In the genomic region with DNA sequence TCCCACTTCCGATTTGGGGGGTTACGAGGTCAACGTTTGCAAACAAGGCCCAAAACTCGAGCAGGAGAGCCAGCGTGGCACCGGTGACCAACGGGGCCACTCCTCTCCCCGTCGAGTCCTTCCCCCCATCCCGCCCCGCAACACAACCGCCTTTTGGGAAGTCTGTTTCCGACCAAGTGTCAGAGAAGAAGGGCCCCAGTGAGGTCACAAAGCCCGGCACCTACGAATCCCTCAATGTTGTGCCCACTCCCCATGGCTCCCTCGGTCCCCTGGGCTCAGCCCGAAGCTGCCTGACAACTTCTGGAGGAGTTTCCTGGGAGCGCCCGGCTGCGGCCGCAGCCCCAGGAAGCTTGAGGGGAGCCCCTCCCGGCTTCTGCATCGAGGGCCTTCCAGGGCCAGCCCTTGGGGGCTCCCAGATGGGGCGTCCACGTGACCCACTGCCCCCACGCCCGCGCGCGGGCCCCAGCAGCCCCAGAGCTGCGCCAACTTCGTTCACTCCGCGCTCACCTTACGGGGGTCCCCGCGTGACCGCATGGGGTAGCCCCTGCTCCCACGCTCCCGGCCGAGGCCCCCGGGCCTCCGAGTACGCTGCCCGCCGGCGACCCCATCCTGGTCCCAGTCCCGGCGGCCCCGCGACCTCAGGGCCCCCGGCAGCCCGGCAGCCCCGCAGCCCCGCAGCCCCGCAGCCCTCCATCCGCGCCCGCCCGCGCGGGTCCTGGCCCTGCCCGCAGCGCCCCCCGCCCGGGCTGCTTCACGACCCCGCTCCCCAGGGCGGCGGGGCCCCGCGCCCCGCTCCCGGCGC, we compare ENCODE assay signal across 8 cellular contexts. TPM values are rescaled to one million over a fixed set of nuclear protein-coding genes. Genes with fewer than 3 reads are reported as not detected.
DNase-seq lines count a peak whose midpoint lies in the region; ATAC-seq and TF ChIP-seq lines count a peak whose summit lies in the region.

No MANE protein-coding gene starts in this region.

- no peaks in the 10 kb centered on the region for H3K9me3 Mint-ChIP-seq in activated CD8-positive, alpha-beta T cell treated with anti-CD3 and anti-CD28 coated beads for 36 hours

- H3K36me3 Mint-ChIP-seq in activated CD8-positive, alpha-beta T cell treated with anti-CD3 and anti-CD28 coated beads for 36 hours (ENCODE audit: low read depth) = peaks cover 7% of the 10 kb centered on the region

- peak; percentile 64 for DNase-seq in activated effector memory CD4-positive, alpha-beta T cell treated with anti-CD3 and anti-CD28 coated beads, Interleukin-2, amount 50 U/mL, for 16 hours
- no peak for DNase-seq in activated effector memory CD4-positive, alpha-beta T cell treated with Interleukin-2 at 50 U/mL for 16 hours
- peak; percentile 47 for DNase-seq in activated CD8-positive, alpha-beta T cell treated with anti-CD3 and anti-CD28 coated beads for 36 hours
- peak; percentile 52 for DNase-seq in fibroblast of villous mesenchyme (ENCODE audit: low read depth)
- DNase-seq in omental fat pad (ENCODE audit: low spot score) = no peak
- DNase-seq in RPMI8226 = no peak

- H3K27ac Mint-ChIP-seq in activated CD8-positive, alpha-beta T cell treated with anti-CD3 and anti-CD28 coated beads for 36 hours = peak overlapping the region; percentile 85

- H3K4me3 ChIP-seq in fibroblast of villous mesenchyme (ENCODE audit: low read depth, low read length) = peak overlapping the region; percentile 84

- intact Hi-C loops in activated CD8-positive, alpha-beta T cell treated with anti-CD3 and anti-CD28 coated beads for 36 hours (cut with micrococcal nuclease) = no loop called here

- H3K4me3 Mint-ChIP-seq in activated CD8-positive, alpha-beta T cell treated with anti-CD3 and anti-CD28 coated beads for 36 hours = peak overlapping the region; percentile 91

- POLR2A ChIA-PET in activated CD8-positive, alpha-beta T cell treated with anti-CD3 and anti-CD28 coated beads for 36 hours (lab: Charles Lee) = interaction anchor here (1.1 to 1.7 kb wide), 3 partner anchors 33 to 85 kb away, joined by 4 to 9 read pairs (median 4); partner anchors contain the start of genes MPHOSPH9 and MTRFR

- no peaks in the 10 kb centered on the region for H3K27me3 Mint-ChIP-seq in activated CD8-positive, alpha-beta T cell treated with anti-CD3 and anti-CD28 coated beads for 36 hours

- ATAC-seq in HG03342 (IDR thresholded peaks at IDR 0.05; ENCODE audit: unreplicated experiment) (peak; percentile 10), omental fat pad (ENCODE audit: low FRiP score) (peak; percentile 4), GM18858 (IDR thresholded peaks at IDR 0.05; ENCODE audit: unreplicated experiment) (no peak)
- ATAC-seq in activated CD8-positive, alpha-beta T cell treated with anti-CD3 and anti-CD28 coated beads for 36 hours = peak; percentile 7

- TF ChIP-seq CTCF in activated CD8-positive, alpha-beta T cell treated with anti-CD3 and anti-CD28 coated beads for 36 hours (IDR thresholded peaks at IDR 0.05) = no peak
- TF ChIP-seq CTCF in fibroblast of villous mesenchyme (IDR thresholded peaks at IDR 0.05; ENCODE audit: insufficient read depth, low read depth, low read length) (no peak), omental fat pad (IDR thresholded peaks at IDR 0.05) (no peak)

- H3K4me1 Mint-ChIP-seq in activated CD8-positive, alpha-beta T cell treated with anti-CD3 and anti-CD28 coated beads for 36 hours (ENCODE audit: low read depth) = peaks cover 19% of the 10 kb centered on the region

- CTCF ChIA-PET in activated CD8-positive, alpha-beta T cell treated with anti-CD3 and anti-CD28 coated beads for 36 hours (lab: Charles Lee) = interaction anchor here (0.9 to 2.8 kb wide), 6 partner anchors 15 to 332 kb away, joined by 3 to 12 read pairs (median 4); partner anchors contain the start of genes MPHOSPH9 and MTRFR

RNA-seq across cellular contexts. Expression of gene CDK2AP1, which starts 1.1 kb away (rescaled TPM):
- 100 to 1,000 TPM; 108 to 111 TPM for total RNA-seq in activated CD8-positive, alpha-beta T cell treated with anti-CD3 and anti-CD28 coated beads for 36 hours
- total RNA-seq in fibroblast of villous mesenchyme = 212 and 319 TPM in 2 replicates
- 100 to 1,000 TPM in 3 of 4 donors, 10 to 100 TPM in 1; 78.7 to 124 (median 104) TPM for total RNA-seq in omental fat pad

RNA-seq across cellular contexts. Expression of gene MTRFR, which starts 37.3 kb away (rescaled TPM):
- 10 to 100 TPM; 28.1 to 31.0 TPM for total RNA-seq in activated CD8-positive, alpha-beta T cell treated with anti-CD3 and anti-CD28 coated beads for 36 hours
- total RNA-seq in fibroblast of villous mesenchyme (9.0 and 10.4 TPM in 2 replicates), omental fat pad (10 to 100 TPM in 1 of 4 donors, 1 to 10 TPM in 3; 4.8 to 11.7 (median 8.4) TPM)

RNA-seq across cellular contexts. Expression of gene MPHOSPH9, which starts 37.6 kb away (rescaled TPM):
- 100 to 1,000 TPM in 1 of 2 experiments, 10 to 100 TPM in 1; 96.9 to 101 TPM for total RNA-seq in activated CD8-positive, alpha-beta T cell treated with anti-CD3 and anti-CD28 coated beads for 36 hours
- total RNA-seq in fibroblast of villous mesenchyme (43.5 and 61.3 TPM in 2 replicates), omental fat pad (10 to 100 TPM; 17.3 to 27.6 (median 23.9) TPM)

Comparison
In these comparisons a context has a peak if more than half of its experiments do, and no peak if none do; other contexts are left out.
1. DNase-seq: peak in activated effector memory CD4-positive, alpha-beta T cell treated with anti-CD3 and anti-CD28 coated beads, Interleukin-2, amount 50 U/mL, for 16 hours (single experiment), activated CD8-positive, alpha-beta T cell treated with anti-CD3 and anti-CD28 coated beads for 36 hours (single experiment) and fibroblast of villous mesenchyme (single experiment); none in activated effector memory CD4-positive, alpha-beta T cell treated with Interleukin-2 at 50 U/mL for 16 hours (single experiment), omental fat pad (single experiment) and RPMI8226 (single experiment).